8 cellular contexts compared by ENCODE assay signal in genomic region chr13:48037346-48038173, GRCh38. TPM values are rescaled to one million over a fixed set of nuclear protein-coding genes. Genes with fewer than 3 reads are reported as not detected.
DNase-seq lines count a peak whose midpoint lies in the region; ATAC-seq and TF ChIP-seq lines count a peak whose summit lies in the region.

Gene NUDT15, plus strand, starts transcription at chr13:48037726. Its CDS starts 21 bp downstream, at chr13:48037747.

- H3K4me1 ChIP-seq in Peyer's patch, result peaks cover 0 to 18% (median 5%) of the 10 kb centered on the region in 4 donors
- H3K4me1 ChIP-seq in muscle layer of duodenum (ENCODE audit: control insufficient read depth in 1 of 2, insufficient read depth in 2 of 2, low read length in 2 of 2), result peaks cover 5 to 9% of the 10 kb centered on the region in 2 donors

- H3K4me3 ChIP-seq in Peyer's patch (peak within 1 kb of the TSS; percentile 62 to 77 (median 70)), muscle layer of duodenum (ENCODE audit: low read depth in 1 of 2, low read length in 2 of 2) (peak within 1 kb of the TSS; percentile 68 to 89)

- peak; percentile 89 to 95 for TF ChIP-seq POLR2A in Peyer's patch (IDR thresholded peaks at IDR 0.05)

- no peaks in the 10 kb centered on the region for H3K27me3 ChIP-seq in Peyer's patch
- no peaks in the 10 kb centered on the region for H3K27me3 ChIP-seq in muscle layer of duodenum (ENCODE audit: low read depth, low read length)

- peak; percentile 93 to 99 (median 99) for TF ChIP-seq CTCF in Peyer's patch (IDR thresholded peaks at IDR 0.05)

- peak within 1 kb of the TSS; percentile 91 for H3K27ac ChIP-seq in KOPT-K1 (ENCODE audit: low read depth, low read length, poor library complexity, severe bottlenecking)
- H3K27ac ChIP-seq in Peyer's patch, result peak within 1 kb of the TSS; percentile 89 to 98 (median 95)
- peak within 1 kb of the TSS; percentile 96 for H3K27ac ChIP-seq in muscle layer of duodenum (ENCODE audit: low read length)

- ATAC-seq in GM21786 (IDR thresholded peaks at IDR 0.05; ENCODE audit: unreplicated experiment) (peak; percentile 91), esophagus mucosa (peak; percentile 97)

- H3K9me3 ChIP-seq in KOPT-K1 (ENCODE audit: insufficient read depth, low read length, poor library complexity, severe bottlenecking) (peaks cover 13% of the 10 kb centered on the region), Peyer's patch (no peaks in the 10 kb centered on the region), muscle layer of duodenum (ENCODE audit: control insufficient read depth in 1 of 2, low read length in 2 of 2) (no peaks in the 10 kb centered on the region)

- H3K36me3 ChIP-seq in KOPT-K1 (ENCODE audit: insufficient read depth, low read length) (peaks cover 44% of the 10 kb centered on the region), Peyer's patch (peaks cover 0 to 6% (median 0%) of the 10 kb centered on the region in 3 donors), muscle layer of duodenum (ENCODE audit: control insufficient read depth in 1 of 2, insufficient read depth in 2 of 2, low read length in 2 of 2) (peaks cover 6 to 16% of the 10 kb centered on the region in 2 donors)

- DNase-seq in Daoy (ENCODE audit: low read depth), result peak; percentile 95
- DNase-seq in Peyer's patch, result peak; percentile 91 to 97 (median 96)
- peak; percentile 96 for DNase-seq in activated T-cell treated with anti-CD3 and anti-CD28 coated beads, Interleukin-2, amount 50 U/mL, for 48 hours
- peak; percentile 84 to 90 for DNase-seq in stimulated activated CD8-positive, alpha-beta memory T cell treated with anti-CD3 and anti-CD28 coated beads, Interleukin-7, amount 100 ng/mL, for 4 hours (ENCODE audit: low read depth in 2 of 2)

RNA-seq across cellular contexts. Expression of gene NUDT15, which starts in this region (rescaled TPM):
- 42.1 and 56.9 TPM in 2 replicates for total RNA-seq in Daoy (2014; rRNA removed; shearing (Covaris generic))
- total RNA-seq in Peyer's patch, result 10 to 100 TPM in 1 of 4 donors, 1 to 10 TPM in 3; 3.7 to 11.9 (median 8.2) TPM
- 20.5 TPM for total RNA-seq in esophagus mucosa

Comparison
In these comparisons a context has a peak if more than half of its experiments do, and no peak if none do; other contexts are left out.
1. Peak in every context shown above with its lines: DNase-seq, ATAC-seq, H3K4me3 ChIP-seq and H3K27ac ChIP-seq.